ENCODE assay signal across 7 cellular contexts in genomic region chr7:148503900-148504487, GRCh38.
A peak's percentile ranks its signal among the peaks of the same experiment; 100 is the strongest.
DNase-seq lines count a peak whose midpoint lies in the region; ATAC-seq and TF ChIP-seq lines count a peak whose summit lies in the region.

No MANE protein-coding gene starts in this region.

- ATAC-seq in GM21390 (IDR thresholded peaks at IDR 0.05; ENCODE audit: unreplicated experiment), result no peak

- no peaks in the 10 kb centered on the region for H3K4me1 ChIP-seq in adipocyte (ENCODE audit: control insufficient read depth, insufficient read depth, low read length)

- DNase-seq in GM06990 (ENCODE audit: extremely low read depth, insufficient read length) (no peak), NB4 (ENCODE audit: low read depth) (peak; percentile 53), adipocyte (ENCODE audit: low read depth) (peak; percentile 76), kidney tubule cell (ENCODE audit: low spot score) (peak; percentile 45), NCI-H1436 (lab: John Stamatoyannopoulos, UW) (no peak), cortex of kidney (lab: John Stamatoyannopoulos, UW) (no peak)

- H3K4me3 ChIP-seq in GM06990 (replicated peaks; ENCODE audit: low read depth, low read length), result no peak overlapping the region
- no peak overlapping the region for H3K4me3 ChIP-seq in NB4 (ENCODE audit: low read depth, low read length)
- no peak overlapping the region for H3K4me3 ChIP-seq in adipocyte (ENCODE audit: low read length)

- TF ChIP-seq POLR2A in NB4 (IDR thresholded peaks at IDR 0.05; ENCODE audit: extremely low read depth, insufficient read length), result no peak

- H3K36me3 ChIP-seq in GM06990 (ENCODE audit: control insufficient read depth, insufficient read depth, low read length), result no peaks in the 10 kb centered on the region
- H3K36me3 ChIP-seq in adipocyte (ENCODE audit: control insufficient read depth, insufficient read depth, low read length, severe bottlenecking), result no peaks in the 10 kb centered on the region

- peak; percentile 55 for TF ChIP-seq CTCF in GM06990 (IDR thresholded peaks at IDR 0.05; ENCODE audit: insufficient read depth, low read length, poor library complexity, severe bottlenecking)
- peak; percentile 68 for TF ChIP-seq CTCF in NB4 (IDR thresholded peaks at IDR 0.05; ENCODE audit: low read depth, low read length)

- no peaks in the 10 kb centered on the region for H3K9me3 ChIP-seq in adipocyte (ENCODE audit: control insufficient read depth, low read length)

- H3K9ac ChIP-seq in adipocyte (ENCODE audit: low read length), result no peak overlapping the region

- H3K27me3 ChIP-seq in GM06990 (replicated peaks; ENCODE audit: control insufficient read depth, insufficient read depth, low read length) (no peaks in the 10 kb centered on the region), adipocyte (replicated peaks; ENCODE audit: control insufficient read depth, insufficient read depth, low read length) (peaks cover 35% of the 10 kb centered on the region)

Comparison
In these comparisons a context has a peak if more than half of its experiments do, and no peak if none do; other contexts are left out.
1. DNase-seq: peak in NB4 (single experiment), adipocyte (single experiment) and kidney tubule cell (single experiment); none in GM06990 (single experiment), NCI-H1436 (single experiment) and cortex of kidney (single experiment).